Comparison of ENCODE assay signal across 9 cellular contexts in the genomic region with DNA sequence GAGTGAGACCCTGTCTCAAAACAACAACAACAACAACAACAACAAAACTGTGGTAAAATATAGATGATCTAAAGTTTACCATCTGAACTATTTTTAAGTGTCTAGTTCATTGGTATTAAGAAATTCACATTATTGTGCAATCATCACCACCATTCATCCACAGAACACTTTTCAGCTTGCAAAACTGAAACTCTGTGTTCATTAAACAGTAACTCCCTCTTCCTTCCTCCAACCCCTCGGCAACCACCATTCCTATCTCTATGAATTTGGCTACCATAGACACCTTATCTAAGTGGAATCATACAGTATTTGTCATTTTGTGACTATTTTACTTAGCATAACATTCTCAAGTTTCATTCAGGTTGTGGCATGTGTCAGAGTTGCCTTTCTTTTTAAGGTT. TPM values are rescaled to one million over a fixed set of nuclear protein-coding genes. Genes with fewer than 3 reads are reported as not detected.
DNase-seq lines count a peak whose midpoint lies in the region; ATAC-seq and TF ChIP-seq lines count a peak whose summit lies in the region.
"Had no signal": no experiment of that assay in that cellular context is flagged by ENCODE, and none has a peak within 500 bp of the region (broad histone marks: within the 10 kb centered on the region; RNA-seq: fewer than 3 reads in every experiment).

No MANE protein-coding gene starts in this region.

- no peak for TF ChIP-seq EP300 in suprapubic skin (IDR thresholded peaks at IDR 0.05)

- H3K4me3 Mint-ChIP-seq in endodermal cell, result no peak overlapping the region

- H3K27me3 Mint-ChIP-seq in endodermal cell (ENCODE audit: insufficient read depth), result no peaks in the 10 kb centered on the region

- H3K9ac ChIP-seq in fibroblast of lung (ENCODE audit: insufficient read depth, low read length), result no peak overlapping the region
- no peak overlapping the region for H3K9ac ChIP-seq in endodermal cell (ENCODE audit: extremely low read depth, low read length, poor library complexity, severe bottlenecking)

- ATAC-seq in GM21786 (IDR thresholded peaks at IDR 0.05; ENCODE audit: unreplicated experiment), result peak; percentile 49
- ATAC-seq: HCT116 had no signal

- H3K27ac Mint-ChIP-seq in endodermal cell, result no peak overlapping the region

- no peaks in the 10 kb centered on the region for H3K36me3 Mint-ChIP-seq in endodermal cell (ENCODE audit: low read depth)

- H3K27me3 ChIP-seq in fibroblast of lung (ENCODE audit: control insufficient read depth, insufficient read depth, low read length), result no peaks in the 10 kb centered on the region
- no peaks in the 10 kb centered on the region for H3K27me3 ChIP-seq in suprapubic skin
- H3K27me3 ChIP-seq in endodermal cell (ENCODE audit: control insufficient read depth, insufficient read depth, low read length, poor library complexity, severe bottlenecking), result no peaks in the 10 kb centered on the region

- 6% methylated on average over 1 of the region's 1 CpG for WGBS in suprapubic skin
- WGBS in endodermal cell (ENCODE audit: insufficient coverage in 1 of 2, insufficient read length in 1 of 2), 2 experiments, result 100% methylated on average over 1 of the region's 1 CpG; no CpG with 5 or more reads in 1 of the 2 experiments

- H3K9me3 ChIP-seq in fibroblast of lung (ENCODE audit: control insufficient read depth, insufficient read depth, low read depth, low read length), result no peaks in the 10 kb centered on the region
- no peaks in the 10 kb centered on the region for H3K9me3 ChIP-seq in suprapubic skin
- no peaks in the 10 kb centered on the region for H3K9me3 ChIP-seq in endodermal cell (ENCODE audit: control insufficient read depth, low read length)

- H3K4me1 ChIP-seq in fibroblast of lung (ENCODE audit: control insufficient read depth, extremely low read depth, insufficient read depth, low read length), result peaks cover 3% of the 10 kb centered on the region
- peaks cover 67% of the 10 kb centered on the region for H3K4me1 ChIP-seq in suprapubic skin
- no peaks in the 10 kb centered on the region for H3K4me1 ChIP-seq in endodermal cell (ENCODE audit: control insufficient read depth, insufficient read depth, low read length)

- DNase-seq in EH (ENCODE audit: low read depth), result peak; percentile 29
- DNase-seq in NOMO-1 (lab: John Stamatoyannopoulos, UW; ENCODE audit: unreplicated experiment in 2 of 2), result peak; percentile 71 to 80
- peak; percentile 46 to 81 for DNase-seq in fibroblast of lung (ENCODE audit: low read depth in 2 of 2)
- DNase-seq in suprapubic skin (ENCODE audit: low spot score in 2 of 2), result no peak
- DNase-seq in endodermal cell, result no peak
- no peak for DNase-seq in DMS 273 (lab: John Stamatoyannopoulos, UW; ENCODE audit: unreplicated experiment)
- no peak for DNase-seq in NCI-H2196 (lab: John Stamatoyannopoulos, UW; ENCODE audit: unreplicated experiment)

- TF ChIP-seq CTCF in fibroblast of lung (conservative IDR thresholded peaks at IDR 0.05 in 1 of 2, IDR thresholded peaks at IDR 0.05 in 1 of 2; ENCODE audit: low read depth in 1 of 2, low read length in 2 of 2) (no peak), suprapubic skin (IDR thresholded peaks at IDR 0.05) (no peak), endodermal cell (conservative IDR thresholded peaks at IDR 0.05) (no peak)

- H3K4me3 ChIP-seq in fibroblast of lung (replicated peaks in 1 of 4; ENCODE audit: control extremely low read depth in 1 of 4, insufficient read depth in 1 of 4, low read depth in 3 of 4, low read length in 4 of 4) (peak overlapping the region in 1 of 4 experiments; percentile 32), suprapubic skin (peak overlapping the region; percentile 7), endodermal cell (ENCODE audit: low read length) (no peak overlapping the region)

- no peak for TF ChIP-seq POLR2A in suprapubic skin (IDR thresholded peaks at IDR 0.05)

- no peak overlapping the region for H3K4me2 ChIP-seq in fibroblast of lung (ENCODE audit: extremely low read depth, insufficient read depth, low read length)

- H4K20me1 ChIP-seq in fibroblast of lung (ENCODE audit: control insufficient read depth, extremely low read depth, insufficient read depth, low read length), result no peaks in the 10 kb centered on the region

- no peaks in the 10 kb centered on the region for H3K36me3 ChIP-seq in fibroblast of lung (ENCODE audit: control insufficient read depth, insufficient read depth, low read length)
- H3K36me3 ChIP-seq in suprapubic skin, result no peaks in the 10 kb centered on the region
- no peaks in the 10 kb centered on the region for H3K36me3 ChIP-seq in endodermal cell (ENCODE audit: control insufficient read depth, insufficient read depth, low read length)

- no peak overlapping the region for H2AFZ ChIP-seq in fibroblast of lung (ENCODE audit: low read length)

- H3K4me1 Mint-ChIP-seq in endodermal cell, result no peaks in the 10 kb centered on the region

- no peaks in the 10 kb centered on the region for H3K79me2 ChIP-seq in fibroblast of lung (ENCODE audit: control insufficient read depth, insufficient read depth, low read length)

- no peaks in the 10 kb centered on the region for H3K9me3 Mint-ChIP-seq in endodermal cell

- no peak overlapping the region for H3K27ac ChIP-seq in fibroblast of lung (ENCODE audit: insufficient read depth, low read length)
- H3K27ac ChIP-seq in suprapubic skin, result peak overlapping the region; percentile 4
- H3K27ac ChIP-seq in endodermal cell (ENCODE audit: low read depth, low read length), result no peak overlapping the region

RNA-seq across cellular contexts. Expression of gene KAT2B, which starts 20.7 kb away (rescaled TPM):
- total RNA-seq in fibroblast of lung (7.7 and 14.7 TPM in 2 replicates), suprapubic skin (10 to 100 TPM; 35.7 to 63.7 (median 40.2) TPM), endodermal cell (1 to 10 TPM; 2.2 to 4.1 TPM)
- polyA plus RNA-seq in fibroblast of lung, result 9.1 and 11.2 TPM in 2 replicates
- 5.8 and 7.9 TPM in 2 replicates for polyA plus RNA-seq in fibroblast of lung (2012)
- 2.2 and 3.3 TPM in 2 replicates for polyA minus RNA-seq in fibroblast of lung (ENCODE audit: low replicate concordance)
- polyA plus RNA-seq in endodermal cell (2013, experiment 1 of 2), result 11.2 TPM
- 10.8 TPM for polyA plus RNA-seq in endodermal cell (2013, experiment 2 of 2)

RNA-seq across cellular contexts. Expression of gene PP2D1, which starts 48.9 kb away (rescaled TPM):
- total RNA-seq in fibroblast of lung (not detected in 2 replicates), suprapubic skin (not detected), endodermal cell (not detected)
- polyA plus RNA-seq in fibroblast of lung, result not detected in 2 replicates
- 0.12 and 0.13 TPM in 2 replicates for polyA plus RNA-seq in fibroblast of lung (2012)
- not detected in 2 replicates for polyA minus RNA-seq in fibroblast of lung (ENCODE audit: low replicate concordance)
- polyA plus RNA-seq in endodermal cell (2013, experiment 1 of 2), result not detected
- polyA plus RNA-seq in endodermal cell (2013, experiment 2 of 2), result not detected

Comparison
In these comparisons a context has a peak if more than half of its experiments do, and no peak if none do; other contexts are left out.
1. DNase-seq: peak in EH (single experiment), NOMO-1 (2 of 2) and fibroblast of lung (2 of 2); none in suprapubic skin (0 of 2), endodermal cell (single experiment), DMS 273 (single experiment) and NCI-H2196 (single experiment).